In genomic region chr17:64622931-64623654, GRCh38 we compare ENCODE assay signal across 15 cellular contexts. TPM values are rescaled to one million over a fixed set of nuclear protein-coding genes. Genes with fewer than 3 reads are reported as not detected.
DNase-seq lines count a peak whose midpoint lies in the region; ATAC-seq, FAIRE-seq and TF ChIP-seq lines count a peak whose summit lies in the region.
"Had no signal": no experiment of that assay in that cellular context is flagged by ENCODE, and none has a peak within 500 bp of the region (broad histone marks: within the 10 kb centered on the region; RNA-seq: fewer than 3 reads in every experiment).

No MANE protein-coding gene starts in this region.

- peak; percentile 79 for ATAC-seq in esophagus mucosa
- no peak for ATAC-seq in HG03108 (IDR thresholded peaks at IDR 0.05; ENCODE audit: unreplicated experiment)
- no peak for ATAC-seq in activated CD4-positive, CD25-positive, alpha-beta regulatory T cell treated with anti-CD3 and anti-CD28 coated beads, Interleukin-2, amount 50 U/mL, for 24 hours
- no peak for ATAC-seq in GM18519 (IDR thresholded peaks at IDR 0.05; ENCODE audit: low FRiP score, unreplicated experiment)

- H3K4me1 ChIP-seq in osteoblast (ENCODE audit: insufficient read depth, low read length), result peaks cover 48% of the 10 kb centered on the region

- H3K27me3 ChIP-seq in osteoblast (ENCODE audit: insufficient read depth, low read length), result no peaks in the 10 kb centered on the region
- H3K27me3 ChIP-seq: upper lobe of left lung had no signal

- H3K4me2 ChIP-seq in osteoblast (ENCODE audit: insufficient read depth, low read length), result peak overlapping the region; percentile 38

- peaks cover 97% of the 10 kb centered on the region for H3K79me2 ChIP-seq in osteoblast (ENCODE audit: insufficient read depth, low read length)

- H4K20me1 ChIP-seq in osteoblast (ENCODE audit: insufficient read depth, low read length), result peaks cover 79% of the 10 kb centered on the region

- peaks cover 12% of the 10 kb centered on the region for H3K36me3 ChIP-seq in osteoblast (ENCODE audit: insufficient read depth, low read length)
- H3K36me3 ChIP-seq: upper lobe of left lung had no signal

- no peak overlapping the region for H2AFZ ChIP-seq in osteoblast (ENCODE audit: low read length)

- no peak for TF ChIP-seq CTCF in osteoblast (IDR thresholded peaks at IDR 0.05; ENCODE audit: extremely low read depth, low read depth, low read length)

- FAIRE-seq in frontal cortex (lab: Jason Lieb, UNC), result no peak
- FAIRE-seq: kidney had no signal

- peak; percentile 52 for DNase-seq in GM04504 (ENCODE audit: low read depth)
- peak; percentile 85 for DNase-seq in RPMI7951 (ENCODE audit: low read depth)
- peak; percentile 63 for DNase-seq in osteoblast (ENCODE audit: insufficient read length, low spot score, missing footprints)
- no peak for DNase-seq in frontal cortex (ENCODE audit: low spot score in 2 of 2)
- DNase-seq: DMS79 treated with DMSO at 0.1 percent for 48 hours, kidney, MV-4-11, posterior cingulate gyrus, T-helper 9 cell, upper lobe of left lung had no signal

- H3K9me3 ChIP-seq in osteoblast (ENCODE audit: low read depth, low read length), result no peaks in the 10 kb centered on the region
- H3K9me3 ChIP-seq: upper lobe of left lung had no signal

- H3K4me3 ChIP-seq in osteoblast (ENCODE audit: insufficient read depth, low read length), result no peak overlapping the region
- H3K4me3 ChIP-seq: coronary artery, upper lobe of left lung had no signal

- H3K27ac ChIP-seq in osteoblast (ENCODE audit: low read depth, low read length), result peak overlapping the region; percentile 47
- H3K27ac ChIP-seq: coronary artery had no signal

RNA-seq across cellular contexts. Expression of gene SMURF2, which starts 39.0 kb away (rescaled TPM):
- 52.1 and 54.5 TPM in 2 replicates for total RNA-seq in RPMI7951 (2014; rRNA removed; shearing (Covaris generic))
- total RNA-seq in esophagus mucosa, result 7.5 TPM
- 90.5 and 115 TPM in 2 replicates for total RNA-seq in osteoblast
- 64.0 TPM for total RNA-seq in frontal cortex

Comparison
In these comparisons a context has a peak if more than half of its experiments do, and no peak if none do; other contexts are left out.
1. DNase-seq: peak in GM04504 (single experiment), RPMI7951 (single experiment) and osteoblast (single experiment); none in frontal cortex (0 of 2).